In the genomic region with DNA sequence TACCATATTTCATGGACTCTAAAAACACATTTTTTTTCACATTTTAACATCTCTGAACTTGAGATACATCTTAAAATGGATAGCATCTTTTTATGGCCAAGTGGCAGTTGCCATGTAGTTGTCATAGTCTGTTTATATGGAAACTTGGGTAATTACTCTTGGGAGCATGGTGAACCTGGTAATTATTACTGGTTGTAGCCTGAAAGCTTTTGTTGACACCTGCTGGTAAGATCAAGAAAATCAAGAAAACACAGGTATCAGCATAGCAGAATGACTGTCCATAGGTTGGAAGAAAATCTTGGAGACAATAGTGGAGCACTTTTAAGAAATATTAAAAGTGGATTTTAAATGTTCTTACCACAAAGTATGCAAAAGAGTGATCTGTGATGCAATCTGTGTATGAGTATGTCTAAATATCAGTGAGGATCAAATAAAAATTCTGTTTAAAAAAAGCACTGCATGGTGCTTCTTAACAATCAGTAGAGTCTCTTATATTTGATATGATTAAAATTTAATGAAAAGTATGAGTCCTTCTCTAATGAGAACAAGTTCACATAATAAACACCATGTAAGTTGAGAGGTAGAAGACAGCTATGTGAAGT, we compare ENCODE assay signal across 8 cellular contexts. TPM values are rescaled to one million over a fixed set of nuclear protein-coding genes. Genes with fewer than 3 reads are reported as not detected.
DNase-seq lines count a peak whose midpoint lies in the region; ATAC-seq and TF ChIP-seq lines count a peak whose summit lies in the region.

No MANE protein-coding gene starts in this region.

- H3K4me3 ChIP-seq in heart right ventricle (no peak overlapping the region), right cardiac atrium (ENCODE audit: low read length) (no peak overlapping the region), mammary epithelial cell (replicated peaks in 1 of 3; ENCODE audit: insufficient read depth in 1 of 3, low read depth in 2 of 3, low read length in 3 of 3) (no peak overlapping the region), parathyroid adenoma (ENCODE audit: low read depth, low read length) (no peak overlapping the region)

- TF ChIP-seq CTCF in heart right ventricle (IDR thresholded peaks at IDR 0.05) (peak in 7 of 9 donors; percentile 9 to 50 (median 27)), mammary epithelial cell (conservative IDR thresholded peaks at IDR 0.05 in 1 of 2, IDR thresholded peaks at IDR 0.05 in 1 of 2; ENCODE audit: extremely low read depth in 1 of 2, insufficient read depth in 1 of 2, low read depth in 1 of 2, low read length in 2 of 2) (peak; percentile 50 to 69), parathyroid adenoma (IDR thresholded peaks at IDR 0.05) (peak; percentile 57)

- ATAC-seq in heart right ventricle (no peak), right cardiac atrium (no peak), HG03159 (IDR thresholded peaks at IDR 0.05; ENCODE audit: unreplicated experiment) (no peak), HG03045 (IDR thresholded peaks at IDR 0.05; ENCODE audit: unreplicated experiment) (no peak)

- intact Hi-C loops in heart right ventricle (cut with DNase I) (loop anchor here in 5 of 10 donors (5.0 to 10.0 kb wide), 3 partner anchors 194 to 204 kb away; no protein-coding TSS in a partner anchor), right cardiac atrium (cut with DNase I) (no loop called here), mammary epithelial cell (cut with micrococcal nuclease) (loop anchor here (1.0 to 10.0 kb wide), 5 partner anchors 44 to 374 kb away; partner anchors contain the start of genes EML5 and TTC8)

- no peaks in the 10 kb centered on the region for H4K20me1 ChIP-seq in mammary epithelial cell (ENCODE audit: insufficient read depth, low read length)

- H3K4me2 ChIP-seq in mammary epithelial cell (ENCODE audit: insufficient read depth, low read depth, low read length), result no peak overlapping the region
- no peak overlapping the region for H3K4me2 ChIP-seq in parathyroid adenoma (ENCODE audit: low read length)

- H3K9ac ChIP-seq in mammary epithelial cell (ENCODE audit: insufficient read depth, low read length), result no peak overlapping the region
- H3K9ac ChIP-seq in parathyroid adenoma, result no peak overlapping the region

- dilution Hi-C loops in mammary epithelial cell (cut with HindIII; ENCODE audit: low sequenced_read_pairs), result no loop called here

- H3K79me2 ChIP-seq in mammary epithelial cell (ENCODE audit: insufficient read depth, low read length) (no peaks in the 10 kb centered on the region), parathyroid adenoma (no peaks in the 10 kb centered on the region)

- CTCF ChIA-PET in mammary epithelial cell (lab: Charles Lee; ENCODE audit: low non-redundant PET), result interaction anchor here (0.6 to 0.7 kb wide), 2 partner anchors 76 to 312 kb away, joined by 3 to 5 read pairs; no protein-coding TSS in a partner anchor

- H3K9me3 ChIP-seq in heart right ventricle, result no peaks in the 10 kb centered on the region
- no peaks in the 10 kb centered on the region for H3K9me3 ChIP-seq in right cardiac atrium (ENCODE audit: control insufficient read depth, low read length)
- no peaks in the 10 kb centered on the region for H3K9me3 ChIP-seq in mammary epithelial cell (replicated peaks; ENCODE audit: insufficient read depth, low read length)
- no peaks in the 10 kb centered on the region for H3K9me3 ChIP-seq in parathyroid adenoma (ENCODE audit: control insufficient read depth, low read length)

- H3K4me1 ChIP-seq in heart right ventricle (no peaks in the 10 kb centered on the region), right cardiac atrium (ENCODE audit: control insufficient read depth, insufficient read depth, low read length) (no peaks in the 10 kb centered on the region), mammary epithelial cell (ENCODE audit: insufficient read depth, low read length) (no peaks in the 10 kb centered on the region), parathyroid adenoma (no peaks in the 10 kb centered on the region)

- in situ Hi-C loops in mammary epithelial cell (cut with MboI; ENCODE audit: low sequenced_read_pairs in 2 of 2), result loop anchor here (5.0 to 10.0 kb wide), 2 partner anchors 194 to 201 kb away; no protein-coding TSS in a partner anchor

- no peak overlapping the region for H3K27ac ChIP-seq in heart right ventricle
- no peak overlapping the region for H3K27ac ChIP-seq in right cardiac atrium (ENCODE audit: low read length)
- no peak overlapping the region for H3K27ac ChIP-seq in mammary epithelial cell (ENCODE audit: insufficient read depth, low read depth, low read length)
- no peak overlapping the region for H3K27ac ChIP-seq in parathyroid adenoma

- H2AFZ ChIP-seq in mammary epithelial cell (ENCODE audit: low read depth, low read length) (no peak overlapping the region), parathyroid adenoma (no peak overlapping the region)

- H3K36me3 ChIP-seq in heart right ventricle, result peaks cover 0 to 47% (median 4%) of the 10 kb centered on the region in 9 donors
- peaks cover 2% of the 10 kb centered on the region for H3K36me3 ChIP-seq in mammary epithelial cell (ENCODE audit: insufficient read depth, low read length)
- H3K36me3 ChIP-seq in parathyroid adenoma (ENCODE audit: control insufficient read depth, insufficient read depth, low read length), result no peaks in the 10 kb centered on the region

- no TSS peak for BruUV-seq in mammary epithelial cell (replicated peaks; lab: Mats Ljungman, UMichigan)

- H3K27me3 ChIP-seq in heart right ventricle (no peaks in the 10 kb centered on the region), right cardiac atrium (ENCODE audit: control insufficient read depth, insufficient read depth) (no peaks in the 10 kb centered on the region), mammary epithelial cell (ENCODE audit: insufficient read depth, low read length) (no peaks in the 10 kb centered on the region), parathyroid adenoma (ENCODE audit: control insufficient read depth, insufficient read depth, low read length) (no peaks in the 10 kb centered on the region)

- DNase-seq in heart right ventricle (no peak), right cardiac atrium (no peak), NCI-H1694 (lab: John Stamatoyannopoulos, UW) (peak; percentile 46), mammary epithelial cell (peak; percentile 39), mesenteric fat pad (ENCODE audit: low spot score) (no peak)

RNA-seq across cellular contexts. Expression of gene TTC8, which starts 44.2 kb away (rescaled TPM):
- total RNA-seq in heart right ventricle (10 to 100 TPM in 6 of 10 donors, 1 to 10 TPM in 4; 5.5 to 16.0 (median 14.0) TPM), right cardiac atrium (10 to 100 TPM in 3 of 4 donors, 1 to 10 TPM in 1; 7.8 to 12.9 (median 11.6) TPM), mammary epithelial cell (10 to 100 TPM; 29.9 to 37.0 TPM), mesenteric fat pad (18.9 TPM)
- polyA plus RNA-seq in heart right ventricle (1 to 10 TPM; 3.8 to 6.1 TPM), right cardiac atrium (7.4 TPM), mammary epithelial cell (30.0 TPM)
- 21.8 TPM for polyA minus RNA-seq in mammary epithelial cell

Comparison
In these comparisons a context has a peak if more than half of its experiments do, and no peak if none do; other contexts are left out.
1. DNase-seq: peak in NCI-H1694 (single experiment) and mammary epithelial cell (single experiment); none in heart right ventricle (0 of 2), right cardiac atrium (0 of 3) and mesenteric fat pad (single experiment).
2. Peak in every context shown above with its lines, with median percentiles within 50 percentile points of each other: CTCF ChIP-seq.